Comparison of ENCODE assay signal across 27 cellular contexts in genomic region chr11:68125164-68125563, GRCh38.
"Had no signal": no experiment of that assay in that cellular context is flagged by ENCODE, and none has a peak within 500 bp of the region (broad histone marks: within the 10 kb centered on the region; RNA-seq: fewer than 3 reads in every experiment).

No MANE protein-coding gene starts in this region.

- DNase-seq: activated CD4-positive, alpha-beta T cell treated with anti-CD3 and anti-CD28 coated beads for 1 hour; activated CD4-positive, alpha-beta T cell treated with anti-CD3 and anti-CD28 coated beads, Interleukin-2, amount 50 U/mL, for 1 hour; activated gamma-delta T cell treated with Interleukin-2 at 50 U/mL for 16 hours; activated T-cell treated with anti-CD3 and anti-CD28 coated beads, Interleukin-2, amount 50 U/mL, for 1 hour; colonic mucosa; effector memory CD8-positive, alpha-beta T cell; foreskin melanocyte; immature natural killer cell; left lung; ovary; psoas muscle; stimulated activated CD4-positive, alpha-beta T cell treated with anti-CD3 and anti-CD28 coated beads, Interleukin-12 subunit alpha, Interleukin-12 subunit beta, amount 100 ng/mL, for 4 hours; stimulated activated CD4-positive, alpha-beta T cell treated with anti-CD3 and anti-CD28 coated beads, Interleukin-4, amount 100 ng/mL, for 4 hours; uterus; WERI-Rb-1 had no signal

- H3K27ac Mint-ChIP-seq: activated naive CD4-positive, alpha-beta T cell treated with anti-CD3 and anti-CD28 coated beads, Interleukin-2, amount 50 U/mL, for 24 hours; effector memory CD8-positive, alpha-beta T cell; immature natural killer cell; natural killer cell treated with Interleukin-12 subunit alpha and Interleukin-12 subunit beta and Interleukin-15 and Interleukin-18, amount 100 ng/mL, for 72 hours; stimulated activated naive CD8-positive, alpha-beta T cell treated with anti-CD3 and anti-CD28 coated beads, Interleukin-15, Interleukin-2, amounts not matched to agents 100 ng/mL and 50 ng/mL, for 24 hours had no signal

- H3K36me3 ChIP-seq: adrenal gland, ascending aorta, colonic mucosa, left lung, ovary, right atrium auricular region, tibial nerve, uterus, WERI-Rb-1 had no signal

- FAIRE-seq: endothelial cell of umbilical vein, TTC549 had no signal

- H3K9me3 ChIP-seq: adrenal gland, ascending aorta, colonic mucosa, left lung, ovary, psoas muscle, right atrium auricular region, tibial nerve, uterus had no signal

- H3K27ac ChIP-seq: ascending aorta, colonic mucosa, psoas muscle, uterus, WERI-Rb-1 had no signal

- H3K9me3 Mint-ChIP-seq: activated naive CD4-positive, alpha-beta T cell treated with anti-CD3 and anti-CD28 coated beads, Interleukin-2, amount 50 U/mL, for 24 hours; central memory CD8-positive, alpha-beta T cell; effector memory CD8-positive, alpha-beta T cell; immature natural killer cell; natural killer cell treated with Interleukin-12 subunit alpha and Interleukin-12 subunit beta and Interleukin-15 and Interleukin-18, amount 100 ng/mL, for 72 hours; stimulated activated naive CD8-positive, alpha-beta T cell treated with anti-CD3 and anti-CD28 coated beads, Interleukin-15, Interleukin-2, amounts not matched to agents 100 ng/mL and 50 ng/mL, for 24 hours had no signal

- H3K4me3 Mint-ChIP-seq: activated naive CD4-positive, alpha-beta T cell treated with anti-CD3 and anti-CD28 coated beads, Interleukin-2, amount 50 U/mL, for 24 hours; central memory CD8-positive, alpha-beta T cell; effector memory CD8-positive, alpha-beta T cell; immature natural killer cell; natural killer cell treated with Interleukin-12 subunit alpha and Interleukin-12 subunit beta and Interleukin-15 and Interleukin-18, amount 100 ng/mL, for 72 hours; stimulated activated naive CD8-positive, alpha-beta T cell treated with anti-CD3 and anti-CD28 coated beads, Interleukin-15, Interleukin-2, amounts not matched to agents 100 ng/mL and 50 ng/mL, for 24 hours had no signal

- H3K4me3 ChIP-seq: adrenal gland, ascending aorta, colonic mucosa, dorsolateral prefrontal cortex, left lung, ovary, psoas muscle, right atrium auricular region, tibial nerve, uterus had no signal

- ATAC-seq: effector memory CD8-positive, alpha-beta T cell; esophagus mucosa; left lung; natural killer cell treated with Interleukin-12 subunit alpha and Interleukin-12 subunit beta and Interleukin-15 and Interleukin-18, amount 100 ng/mL, for 72 hours; psoas muscle had no signal

- H3K27me3 ChIP-seq: adrenal gland, ascending aorta, colonic mucosa, dorsolateral prefrontal cortex, ovary, right atrium auricular region, tibial nerve, uterus had no signal

- H3K36me3 Mint-ChIP-seq: natural killer cell treated with Interleukin-12 subunit alpha and Interleukin-12 subunit beta and Interleukin-15 and Interleukin-18, amount 100 ng/mL, for 72 hours had no signal
